Comparison of ENCODE assay signal across 1 cellular context in the genomic region with DNA sequence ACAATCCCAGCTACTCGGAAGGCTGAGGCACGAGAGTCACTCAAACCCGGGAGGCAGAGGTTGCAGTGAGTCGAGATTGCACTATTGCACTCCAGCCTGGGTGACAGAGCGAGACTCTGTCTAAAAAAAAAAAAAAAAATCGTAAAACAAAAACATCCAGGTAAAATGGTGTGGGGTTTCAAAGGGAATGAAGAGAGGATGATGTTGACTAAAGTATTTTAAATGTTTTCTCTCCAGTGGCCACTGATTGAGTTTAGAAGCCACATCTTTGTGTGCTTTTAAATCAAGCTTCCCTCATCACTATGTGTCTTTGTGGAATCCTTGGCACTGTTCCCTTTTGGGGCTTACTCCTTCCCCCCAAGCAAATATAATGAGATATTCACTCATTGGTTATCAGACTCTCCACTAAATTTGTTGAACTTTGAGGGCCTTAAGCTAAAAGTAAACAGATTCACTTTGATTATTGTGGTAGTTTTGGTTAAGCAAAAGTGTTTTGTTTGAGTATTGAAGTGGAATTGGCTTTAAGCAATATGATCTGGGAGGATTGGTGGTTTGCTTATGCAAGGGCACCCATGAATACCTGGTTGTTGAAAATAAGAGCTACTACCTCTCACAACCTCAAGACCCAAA.
TF ChIP-seq lines count a peak whose summit lies in the region.

No MANE protein-coding gene starts in this region.

TF ChIP-seq in HepG2, 621 proteins besides CTCF, POLR2A, EP300 and RAD21 (continued from another document and continues in another):
- TF ChIP-seq, protein P1, sequence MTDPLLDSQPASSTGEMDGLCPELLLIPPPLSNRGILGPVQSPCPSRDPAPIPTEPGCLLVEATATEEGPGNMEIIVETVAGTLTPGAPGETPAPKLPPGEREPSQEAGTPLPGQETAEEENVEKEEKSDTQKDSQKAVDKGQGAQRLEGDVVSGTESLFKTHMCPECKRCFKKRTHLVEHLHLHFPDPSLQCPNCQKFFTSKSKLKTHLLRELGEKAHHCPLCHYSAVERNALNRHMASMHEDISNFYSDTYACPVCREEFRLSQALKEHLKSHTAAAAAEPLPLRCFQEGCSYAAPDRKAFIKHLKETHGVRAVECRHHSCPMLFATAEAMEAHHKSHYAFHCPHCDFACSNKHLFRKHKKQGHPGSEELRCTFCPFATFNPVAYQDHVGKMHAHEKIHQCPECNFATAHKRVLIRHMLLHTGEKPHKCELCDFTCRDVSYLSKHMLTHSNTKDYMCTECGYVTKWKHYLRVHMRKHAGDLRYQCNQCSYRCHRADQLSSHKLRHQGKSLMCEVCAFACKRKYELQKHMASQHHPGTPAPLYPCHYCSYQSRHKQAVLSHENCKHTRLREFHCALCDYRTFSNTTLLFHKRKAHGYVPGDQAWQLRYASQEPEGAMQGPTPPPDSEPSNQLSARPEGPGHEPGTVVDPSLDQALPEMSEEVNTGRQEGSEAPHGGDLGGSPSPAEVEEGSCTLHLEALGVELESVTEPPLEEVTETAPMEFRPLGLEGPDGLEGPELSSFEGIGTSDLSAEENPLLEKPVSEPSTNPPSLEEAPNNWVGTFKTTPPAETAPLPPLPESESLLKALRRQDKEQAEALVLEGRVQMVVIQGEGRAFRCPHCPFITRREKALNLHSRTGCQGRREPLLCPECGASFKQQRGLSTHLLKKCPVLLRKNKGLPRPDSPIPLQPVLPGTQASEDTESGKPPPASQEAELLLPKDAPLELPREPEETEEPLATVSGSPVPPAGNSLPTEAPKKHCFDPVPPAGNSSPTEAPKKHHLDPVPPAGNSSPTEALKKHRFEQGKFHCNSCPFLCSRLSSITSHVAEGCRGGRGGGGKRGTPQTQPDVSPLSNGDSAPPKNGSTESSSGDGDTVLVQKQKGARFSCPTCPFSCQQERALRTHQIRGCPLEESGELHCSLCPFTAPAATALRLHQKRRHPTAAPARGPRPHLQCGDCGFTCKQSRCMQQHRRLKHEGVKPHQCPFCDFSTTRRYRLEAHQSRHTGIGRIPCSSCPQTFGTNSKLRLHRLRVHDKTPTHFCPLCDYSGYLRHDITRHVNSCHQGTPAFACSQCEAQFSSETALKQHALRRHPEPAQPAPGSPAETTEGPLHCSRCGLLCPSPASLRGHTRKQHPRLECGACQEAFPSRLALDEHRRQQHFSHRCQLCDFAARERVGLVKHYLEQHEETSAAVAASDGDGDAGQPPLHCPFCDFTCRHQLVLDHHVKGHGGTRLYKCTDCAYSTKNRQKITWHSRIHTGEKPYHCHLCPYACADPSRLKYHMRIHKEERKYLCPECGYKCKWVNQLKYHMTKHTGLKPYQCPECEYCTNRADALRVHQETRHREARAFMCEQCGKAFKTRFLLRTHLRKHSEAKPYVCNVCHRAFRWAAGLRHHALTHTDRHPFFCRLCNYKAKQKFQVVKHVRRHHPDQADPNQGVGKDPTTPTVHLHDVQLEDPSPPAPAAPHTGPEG (CRISPR knock-in tag; IDR thresholded peaks at IDR 0.05): no peak
- TF ChIP-seq ZNF772 (CRISPR knock-in tag; IDR thresholded peaks at IDR 0.05): no peak
- TF ChIP-seq ZNF713 (CRISPR knock-in tag; IDR thresholded peaks at IDR 0.05): no peak
- no peak for TF ChIP-seq SIN3A (IDR thresholded peaks at IDR 0.05; ENCODE audit: borderline replicate concordance, low read depth, low read length)
- TF ChIP-seq BRD4 (CRISPR knock-in tag; IDR thresholded peaks at IDR 0.05): no peak
- TF ChIP-seq CEBPG (CRISPR knock-in tag; IDR thresholded peaks at IDR 0.05): peak; percentile 32
- TF ChIP-seq NFKB2 (CRISPR knock-in tag; IDR thresholded peaks at IDR 0.05; ENCODE audit: borderline replicate concordance): no peak
- TF ChIP-seq SALL2 (CRISPR knock-in tag; IDR thresholded peaks at IDR 0.05): no peak
- no peak for TF ChIP-seq ZNF274 (CRISPR knock-in tag; IDR thresholded peaks at IDR 0.05)
- no peak for TF ChIP-seq ZNF337 (CRISPR knock-in tag; IDR thresholded peaks at IDR 0.05; ENCODE audit: borderline replicate concordance, low read depth)
- no peak for TF ChIP-seq POGZ (CRISPR knock-in tag; IDR thresholded peaks at IDR 0.05)
- TF ChIP-seq, protein P2, sequence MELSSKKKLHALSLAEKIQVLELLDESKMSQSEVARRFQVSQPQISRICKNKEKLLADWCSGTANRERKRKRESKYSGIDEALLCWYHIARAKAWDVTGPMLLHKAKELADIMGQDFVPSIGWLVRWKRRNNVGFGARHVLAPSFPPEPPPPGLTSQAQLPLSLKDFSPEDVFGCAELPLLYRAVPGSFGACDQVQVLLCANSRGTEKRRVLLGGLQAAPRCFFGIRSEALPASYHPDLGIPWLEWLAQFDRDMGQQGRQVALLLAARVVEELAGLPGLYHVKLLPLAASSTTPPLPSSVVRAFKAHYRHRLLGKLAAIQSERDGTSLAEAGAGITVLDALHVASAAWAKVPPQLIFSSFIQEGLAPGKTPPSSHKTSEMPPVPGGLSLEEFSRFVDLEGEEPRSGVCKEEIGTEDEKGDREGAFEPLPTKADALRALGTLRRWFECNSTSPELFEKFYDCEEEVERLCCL (CRISPR knock-in tag; IDR thresholded peaks at IDR 0.05; ENCODE audit: borderline replicate concordance): no peak
- TF ChIP-seq MTF1 (CRISPR knock-in tag; IDR thresholded peaks at IDR 0.05): no peak
- TF ChIP-seq NFAT5 (CRISPR knock-in tag; IDR thresholded peaks at IDR 0.05): no peak
- TF ChIP-seq CSRNP2 (CRISPR knock-in tag; conservative IDR thresholded peaks at IDR 0.05; ENCODE audit: low read depth): no peak
- no peak for TF ChIP-seq ZNF280B (CRISPR knock-in tag; IDR thresholded peaks at IDR 0.05; ENCODE audit: borderline replicate concordance)
- TF ChIP-seq ZNF562 (CRISPR knock-in tag; IDR thresholded peaks at IDR 0.05; ENCODE audit: borderline replicate concordance): no peak
- TF ChIP-seq PAF1 (CRISPR knock-in tag; IDR thresholded peaks at IDR 0.05): no peak
- no peak for TF ChIP-seq ZKSCAN5 (CRISPR knock-in tag; IDR thresholded peaks at IDR 0.05)
- TF ChIP-seq ZNF207 (IDR thresholded peaks at IDR 0.05; ENCODE audit: borderline replicate concordance): no peak
- TF ChIP-seq CREB3 (CRISPR knock-in tag; IDR thresholded peaks at IDR 0.05): no peak
- TF ChIP-seq, protein P3, sequence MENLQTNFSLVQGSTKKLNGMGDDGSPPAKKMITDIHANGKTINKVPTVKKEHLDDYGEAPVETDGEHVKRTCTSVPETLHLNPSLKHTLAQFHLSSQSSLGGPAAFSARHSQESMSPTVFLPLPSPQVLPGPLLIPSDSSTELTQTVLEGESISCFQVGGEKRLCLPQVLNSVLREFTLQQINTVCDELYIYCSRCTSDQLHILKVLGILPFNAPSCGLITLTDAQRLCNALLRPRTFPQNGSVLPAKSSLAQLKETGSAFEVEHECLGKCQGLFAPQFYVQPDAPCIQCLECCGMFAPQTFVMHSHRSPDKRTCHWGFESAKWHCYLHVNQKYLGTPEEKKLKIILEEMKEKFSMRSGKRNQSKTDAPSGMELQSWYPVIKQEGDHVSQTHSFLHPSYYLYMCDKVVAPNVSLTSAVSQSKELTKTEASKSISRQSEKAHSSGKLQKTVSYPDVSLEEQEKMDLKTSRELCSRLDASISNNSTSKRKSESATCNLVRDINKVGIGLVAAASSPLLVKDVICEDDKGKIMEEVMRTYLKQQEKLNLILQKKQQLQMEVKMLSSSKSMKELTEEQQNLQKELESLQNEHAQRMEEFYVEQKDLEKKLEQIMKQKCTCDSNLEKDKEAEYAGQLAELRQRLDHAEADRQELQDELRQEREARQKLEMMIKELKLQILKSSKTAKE (CRISPR knock-in tag; IDR thresholded peaks at IDR 0.05; ENCODE audit: borderline replicate concordance): no peak
- TF ChIP-seq EHMT2 (IDR thresholded peaks at IDR 0.05; ENCODE audit: borderline replicate concordance, low read depth, low read length): no peak
- TF ChIP-seq ISX (CRISPR knock-in tag; conservative IDR thresholded peaks at IDR 0.05): no peak
- TF ChIP-seq ZNF572 (CRISPR knock-in tag; IDR thresholded peaks at IDR 0.05): no peak
- TF ChIP-seq, protein P4, sequence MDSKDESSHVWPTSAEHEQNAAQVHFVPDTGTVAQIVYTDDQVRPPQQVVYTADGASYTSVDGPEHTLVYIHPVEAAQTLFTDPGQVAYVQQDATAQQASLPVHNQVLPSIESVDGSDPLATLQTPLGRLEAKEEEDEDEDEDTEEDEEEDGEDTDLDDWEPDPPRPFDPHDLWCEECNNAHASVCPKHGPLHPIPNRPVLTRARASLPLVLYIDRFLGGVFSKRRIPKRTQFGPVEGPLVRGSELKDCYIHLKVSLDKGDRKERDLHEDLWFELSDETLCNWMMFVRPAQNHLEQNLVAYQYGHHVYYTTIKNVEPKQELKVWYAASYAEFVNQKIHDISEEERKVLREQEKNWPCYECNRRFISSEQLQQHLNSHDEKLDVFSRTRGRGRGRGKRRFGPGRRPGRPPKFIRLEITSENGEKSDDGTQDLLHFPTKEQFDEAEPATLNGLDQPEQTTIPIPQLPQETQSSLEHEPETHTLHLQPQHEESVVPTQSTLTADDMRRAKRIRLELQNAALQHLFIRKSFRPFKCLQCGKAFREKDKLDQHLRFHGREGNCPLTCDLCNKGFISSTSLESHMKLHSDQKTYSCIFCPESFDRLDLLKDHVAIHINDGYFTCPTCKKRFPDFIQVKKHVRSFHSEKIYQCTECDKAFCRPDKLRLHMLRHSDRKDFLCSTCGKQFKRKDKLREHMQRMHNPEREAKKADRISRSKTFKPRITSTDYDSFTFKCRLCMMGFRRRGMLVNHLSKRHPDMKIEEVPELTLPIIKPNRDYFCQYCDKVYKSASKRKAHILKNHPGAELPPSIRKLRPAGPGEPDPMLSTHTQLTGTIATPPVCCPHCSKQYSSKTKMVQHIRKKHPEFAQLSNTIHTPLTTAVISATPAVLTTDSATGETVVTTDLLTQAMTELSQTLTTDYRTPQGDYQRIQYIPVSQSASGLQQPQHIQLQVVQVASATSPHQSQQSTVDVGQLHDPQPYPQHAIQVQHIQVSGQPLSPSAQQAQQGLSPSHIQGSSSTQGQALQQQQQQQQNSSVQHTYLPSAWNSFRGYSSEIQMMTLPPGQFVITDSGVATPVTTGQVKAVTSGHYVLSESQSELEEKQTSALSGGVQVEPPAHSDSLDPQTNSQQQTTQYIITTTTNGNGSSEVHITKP (CRISPR knock-in tag; IDR thresholded peaks at IDR 0.05; ENCODE audit: low read depth): no peak
- no peak for TF ChIP-seq ZNF543 (CRISPR knock-in tag; IDR thresholded peaks at IDR 0.05)
- TF ChIP-seq CREM (IDR thresholded peaks at IDR 0.05): peak; percentile 39; the same call in 1 of the 2 replicates
- no peak for TF ChIP-seq CREM (CRISPR knock-in tag; IDR thresholded peaks at IDR 0.05)
- TF ChIP-seq MAZ (IDR thresholded peaks at IDR 0.05; ENCODE audit: borderline replicate concordance, low read depth, low read length): no peak
- TF ChIP-seq MAZ (CRISPR knock-in tag; IDR thresholded peaks at IDR 0.05; ENCODE audit: low read depth): no peak
- no peak for TF ChIP-seq ZNF841 (CRISPR knock-in tag; IDR thresholded peaks at IDR 0.05; ENCODE audit: borderline replicate concordance)
